ENCODE assay signal across 1 cellular context in the genomic region with DNA sequence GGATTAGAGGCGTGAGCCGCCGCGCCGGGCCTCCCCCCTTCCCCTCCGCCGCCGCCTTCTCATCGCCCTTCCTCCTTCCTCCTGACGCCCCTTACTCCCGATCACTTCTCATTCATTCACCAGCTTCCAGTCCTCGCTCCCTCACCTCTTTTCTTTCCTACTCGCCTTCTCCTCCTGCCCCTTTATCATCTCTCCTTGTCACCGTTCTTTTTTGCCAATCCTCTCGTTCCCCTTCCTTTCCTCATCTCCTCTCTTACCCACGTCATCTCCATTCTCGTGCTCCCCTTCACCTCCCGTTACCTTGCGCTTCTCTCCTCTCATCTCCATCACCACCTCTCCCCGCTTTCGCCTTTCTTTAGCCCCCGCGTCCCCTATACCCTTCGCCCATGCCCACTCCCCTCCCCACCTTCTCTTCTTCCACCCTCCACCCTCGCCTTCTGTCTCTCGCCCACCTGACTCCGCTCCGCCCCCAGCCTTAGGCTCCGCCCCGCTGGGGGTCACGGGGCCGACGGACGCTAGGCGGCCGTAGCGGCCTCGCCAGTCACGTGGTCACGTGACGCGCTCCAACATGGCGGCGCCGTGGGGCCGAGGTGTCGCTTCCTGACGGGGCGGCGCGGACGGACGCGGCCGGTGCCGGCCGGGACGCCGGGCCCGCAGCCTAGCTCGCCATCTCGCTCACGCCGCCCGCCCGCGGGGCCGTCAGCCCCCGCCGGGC.
A peak's percentile ranks its signal among the peaks of the same experiment; 100 is the strongest.
TF ChIP-seq lines count a peak whose summit lies in the region.

A gene (plus strand): TSS at position 544 of the 715 bp plus-strand sequence. CDS start 179 bp downstream, outside the sequence.

TF ChIP-seq in K562, 482 proteins besides CTCF, POLR2A, EP300 and RAD21 (continued from another document and continues in another):
- TF ChIP-seq ZBTB7A (IDR thresholded peaks at IDR 0.05; ENCODE audit: borderline replicate concordance, control insufficient read depth, low read depth, low read length) (no peak; the same call in 1 of the 2 replicates), ZNF507 (tag; conservative IDR thresholded peaks at IDR 0.05) (no peak), SREBF2 (CRISPR knock-in tag; IDR thresholded peaks at IDR 0.05) (no peak), GTF2A2 (tag; IDR thresholded peaks at IDR 0.05) (no peak), MAFG (tag; conservative IDR thresholded peaks at IDR 0.05) (no peak), RNF2 (IDR thresholded peaks at IDR 0.05) (no peak), POLR3A (IDR thresholded peaks at IDR 0.05; ENCODE audit: borderline replicate concordance, extremely low read depth, insufficient read depth, insufficient read length) (no peak), SRSF3 (IDR thresholded peaks at IDR 0.05; ENCODE audit: insufficient read depth, low read length) (no peak), PCBP1 (IDR thresholded peaks at IDR 0.05; ENCODE audit: low read depth, low read length, poor library complexity, severe bottlenecking) (no peak), BHLHE40 (IDR thresholded peaks at IDR 0.05; ENCODE audit: low read length) (peak; percentile 98), HCFC1 (IDR thresholded peaks at IDR 0.05; ENCODE audit: low read depth, low read length) (peak; percentile 76), ZNF668 (CRISPR knock-in tag; IDR thresholded peaks at IDR 0.05) (no peak; the same call in 1 of the 2 replicates), ZNF253 (CRISPR knock-in tag; conservative IDR thresholded peaks at IDR 0.05) (no peak), ZNF431 (CRISPR knock-in tag; IDR thresholded peaks at IDR 0.05) (no peak), RBM17 (IDR thresholded peaks at IDR 0.05; ENCODE audit: borderline replicate concordance, low read depth, low read length) (no peak), CBX8 (IDR thresholded peaks at IDR 0.05; ENCODE audit: borderline replicate concordance, extremely low read depth, low read depth, low read length, poor library complexity, severe bottlenecking) (no peak), CREM (IDR thresholded peaks at IDR 0.05; ENCODE audit: low read depth) (peak; percentile 85), MTA3 (IDR thresholded peaks at IDR 0.05; ENCODE audit: borderline replicate concordance) (no peak), SIN3B (IDR thresholded peaks at IDR 0.05; ENCODE audit: low read depth) (peak; percentile 99), KAT7 (CRISPR knock-in tag; IDR thresholded peaks at IDR 0.05; ENCODE audit: borderline replicate concordance) (no peak; the same call in 1 of the 2 replicates), ZNF785 (CRISPR knock-in tag; IDR thresholded peaks at IDR 0.05) (no peak), YY1 (IDR thresholded peaks at IDR 0.05; ENCODE audit: borderline replicate concordance in 1 of 3, control insufficient read depth in 1 of 3, extremely low read depth in 1 of 3, insufficient read depth in 3 of 3, insufficient read length in 1 of 3, insufficient replicate concordance in 2 of 3, low read depth in 1 of 3, low read length in 2 of 3) (peak; percentile 92 to 98 (median 97)), RFX5 (IDR thresholded peaks at IDR 0.05; ENCODE audit: low read depth, low read length) (no peak), ZFX (CRISPR knock-in tag; IDR thresholded peaks at IDR 0.05) (no peak), SREBF1 (IDR thresholded peaks at IDR 0.05; ENCODE audit: borderline replicate concordance, low read depth, low read length) (no peak), NFATC3 (IDR thresholded peaks at IDR 0.05) (0 out of 2 replicates have a peak, but pooled peaks have one; percentile 31), MYC (IDR thresholded peaks at IDR 0.05; ENCODE audit: low read depth, low read length) (peak; percentile 87), MYC (CRISPR knock-in tag; IDR thresholded peaks at IDR 0.05; ENCODE audit: borderline replicate concordance, low read depth) (no peak), MAFK (IDR thresholded peaks at IDR 0.05; ENCODE audit: low read length) (no peak), BRCA1 (IDR thresholded peaks at IDR 0.05) (no peak), BRCA1 (CRISPR knock-in tag; IDR thresholded peaks at IDR 0.05) (no peak), CREBBP (IDR thresholded peaks at IDR 0.05; ENCODE audit: low read depth, low read length) (no peak), HNRNPL (IDR thresholded peaks at IDR 0.05; ENCODE audit: low read depth, low read length) (0 out of 2 replicates have a peak, but pooled peaks have one; percentile 25), NELFE (IDR thresholded peaks at IDR 0.05; ENCODE audit: insufficient read depth, insufficient read length) (no peak), MBD2 (IDR thresholded peaks at IDR 0.05; ENCODE audit: borderline replicate concordance, low read depth) (peak; percentile 47; the same call in 1 of the 2 replicates), PTTG1 (tag; IDR thresholded peaks at IDR 0.05; ENCODE audit: low read depth) (no peak), CTBP1 (IDR thresholded peaks at IDR 0.05; ENCODE audit: borderline replicate concordance) (peak; percentile 57; the same call in 1 of the 2 replicates), ILK (tag; IDR thresholded peaks at IDR 0.05; ENCODE audit: borderline replicate concordance, low read depth) (no peak), ZNF79 (CRISPR knock-in tag; IDR thresholded peaks at IDR 0.05; ENCODE audit: low read depth) (no peak), IFI16 (CRISPR knock-in tag; IDR thresholded peaks at IDR 0.05) (no peak), NFE2L1 (tag; IDR thresholded peaks at IDR 0.05; ENCODE audit: borderline replicate concordance, low read depth) (no peak)
- TF ChIP-seq, protein P1, sequence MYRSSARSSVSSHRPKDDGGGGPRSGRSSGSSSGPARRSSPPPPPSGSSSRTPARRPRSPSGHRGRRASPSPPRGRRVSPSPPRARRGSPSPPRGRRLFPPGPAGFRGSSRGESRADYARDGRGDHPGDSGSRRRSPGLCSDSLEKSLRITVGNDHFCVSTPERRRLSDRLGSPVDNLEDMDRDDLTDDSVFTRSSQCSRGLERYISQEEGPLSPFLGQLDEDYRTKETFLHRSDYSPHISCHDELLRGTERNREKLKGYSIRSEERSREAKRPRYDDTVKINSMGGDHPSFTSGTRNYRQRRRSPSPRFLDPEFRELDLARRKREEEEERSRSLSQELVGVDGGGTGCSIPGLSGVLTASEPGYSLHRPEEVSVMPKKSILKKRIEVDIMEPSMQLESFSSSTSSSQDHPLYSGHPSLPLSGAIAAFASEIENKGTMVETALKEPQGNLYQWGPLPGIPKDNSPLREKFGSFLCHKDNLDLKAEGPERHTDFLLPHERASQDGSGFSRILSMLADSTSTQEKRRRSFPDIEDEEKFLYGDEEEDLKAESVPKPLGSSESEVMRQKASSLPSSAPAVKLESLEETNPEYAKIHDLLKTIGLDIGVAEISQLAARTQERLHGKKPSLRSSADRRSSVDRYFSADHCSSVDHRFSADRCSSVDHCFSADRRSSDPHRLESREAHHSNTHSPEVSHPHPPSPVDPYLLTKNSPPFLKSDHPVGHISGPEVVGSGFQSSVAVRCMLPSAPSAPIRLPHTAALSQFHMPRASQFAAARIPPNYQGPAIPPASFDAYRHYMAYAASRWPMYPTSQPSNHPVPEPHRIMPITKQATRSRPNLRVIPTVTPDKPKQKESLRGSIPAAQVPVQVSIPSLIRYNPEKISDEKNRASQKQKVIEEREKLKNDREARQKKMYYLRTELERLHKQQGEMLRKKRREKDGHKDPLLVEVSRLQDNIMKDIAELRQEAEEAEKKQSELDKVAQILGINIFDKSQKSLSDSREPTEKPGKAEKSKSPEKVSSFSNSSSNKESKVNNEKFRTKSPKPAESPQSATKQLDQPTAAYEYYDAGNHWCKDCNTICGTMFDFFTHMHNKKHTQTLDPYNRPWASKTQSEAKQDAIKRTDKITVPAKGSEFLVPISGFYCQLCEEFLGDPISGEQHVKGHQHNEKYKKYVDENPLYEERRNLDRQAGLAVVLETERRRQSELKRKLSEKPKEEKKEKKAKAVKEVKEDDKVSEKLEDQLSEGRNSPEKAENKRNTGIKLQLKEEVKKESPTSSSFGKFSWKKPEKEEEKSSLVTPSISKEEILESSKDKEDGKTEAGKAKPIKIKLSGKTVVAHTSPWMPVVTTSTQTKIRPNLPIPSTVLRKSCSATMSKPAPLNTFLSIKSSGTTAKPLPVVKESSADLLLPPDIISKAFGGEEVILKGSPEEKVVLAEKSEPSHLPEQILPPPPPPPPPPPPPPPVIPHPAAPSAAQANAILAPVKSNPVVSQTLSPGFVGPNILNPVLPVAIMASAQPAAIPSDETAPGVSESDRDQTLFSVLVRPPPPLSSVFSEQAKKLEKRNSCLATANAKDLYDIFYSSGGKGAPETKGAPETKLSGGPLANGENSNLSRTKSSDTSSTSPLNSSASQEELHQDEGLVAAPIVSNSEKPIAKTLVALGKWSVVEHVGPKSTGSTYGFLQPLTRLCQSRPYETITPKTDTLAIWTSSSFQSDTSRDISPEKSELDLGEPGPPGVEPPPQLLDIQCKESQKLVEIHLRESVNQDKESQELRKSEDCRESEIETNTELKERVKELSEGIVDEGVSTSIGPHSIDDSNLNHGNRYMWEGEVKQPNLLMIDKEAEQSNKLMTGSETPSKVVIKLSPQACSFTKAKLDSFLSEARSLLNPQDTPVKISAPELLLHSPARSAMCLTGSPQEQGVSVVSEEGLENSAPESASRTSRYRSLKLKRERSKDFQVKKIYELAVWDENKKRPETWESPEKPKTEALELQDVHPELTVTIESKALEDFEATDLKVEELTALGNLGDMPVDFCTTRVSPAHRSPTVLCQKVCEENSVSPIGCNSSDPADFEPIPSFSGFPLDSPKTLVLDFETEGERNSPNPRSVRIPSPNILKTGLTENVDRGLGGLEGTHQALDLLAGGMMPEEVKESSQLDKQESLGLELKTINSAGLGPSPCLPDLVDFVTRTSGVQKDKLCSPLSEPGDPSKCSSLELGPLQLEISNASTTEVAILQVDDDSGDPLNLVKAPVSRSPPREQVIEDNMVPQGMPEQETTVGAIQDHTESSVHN (IDR thresholded peaks at IDR 0.05; ENCODE audit: borderline replicate concordance in 1 of 2, low read depth in 1 of 2): peak in 1 of 2 experiments; percentile 29; a peak in 1 of 4 replicates
- TF ChIP-seq, protein P2, sequence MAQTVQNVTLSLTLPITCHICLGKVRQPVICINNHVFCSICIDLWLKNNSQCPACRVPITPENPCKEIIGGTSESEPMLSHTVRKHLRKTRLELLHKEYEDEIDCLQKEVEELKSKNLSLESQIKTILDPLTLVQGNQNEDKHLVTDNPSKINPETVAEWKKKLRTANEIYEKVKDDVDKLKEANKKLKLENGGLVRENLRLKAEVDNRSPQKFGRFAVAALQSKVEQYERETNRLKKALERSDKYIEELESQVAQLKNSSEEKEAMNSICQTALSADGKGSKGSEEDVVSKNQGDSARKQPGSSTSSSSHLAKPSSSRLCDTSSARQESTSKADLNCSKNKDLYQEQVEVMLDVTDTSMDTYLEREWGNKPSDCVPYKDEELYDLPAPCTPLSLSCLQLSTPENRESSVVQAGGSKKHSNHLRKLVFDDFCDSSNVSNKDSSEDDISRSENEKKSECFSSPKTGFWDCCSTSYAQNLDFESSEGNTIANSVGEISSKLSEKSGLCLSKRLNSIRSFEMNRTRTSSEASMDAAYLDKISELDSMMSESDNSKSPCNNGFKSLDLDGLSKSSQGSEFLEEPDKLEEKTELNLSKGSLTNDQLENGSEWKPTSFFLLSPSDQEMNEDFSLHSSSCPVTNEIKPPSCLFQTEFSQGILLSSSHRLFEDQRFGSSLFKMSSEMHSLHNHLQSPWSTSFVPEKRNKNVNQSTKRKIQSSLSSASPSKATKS (CRISPR knock-in tag; IDR thresholded peaks at IDR 0.05): no peak
- TF ChIP-seq, protein P3, sequence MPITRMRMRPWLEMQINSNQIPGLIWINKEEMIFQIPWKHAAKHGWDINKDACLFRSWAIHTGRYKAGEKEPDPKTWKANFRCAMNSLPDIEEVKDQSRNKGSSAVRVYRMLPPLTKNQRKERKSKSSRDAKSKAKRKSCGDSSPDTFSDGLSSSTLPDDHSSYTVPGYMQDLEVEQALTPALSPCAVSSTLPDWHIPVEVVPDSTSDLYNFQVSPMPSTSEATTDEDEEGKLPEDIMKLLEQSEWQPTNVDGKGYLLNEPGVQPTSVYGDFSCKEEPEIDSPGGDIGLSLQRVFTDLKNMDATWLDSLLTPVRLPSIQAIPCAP (CRISPR knock-in tag; IDR thresholded peaks at IDR 0.05; ENCODE audit: borderline replicate concordance): no peak
- TF ChIP-seq, protein P4, sequence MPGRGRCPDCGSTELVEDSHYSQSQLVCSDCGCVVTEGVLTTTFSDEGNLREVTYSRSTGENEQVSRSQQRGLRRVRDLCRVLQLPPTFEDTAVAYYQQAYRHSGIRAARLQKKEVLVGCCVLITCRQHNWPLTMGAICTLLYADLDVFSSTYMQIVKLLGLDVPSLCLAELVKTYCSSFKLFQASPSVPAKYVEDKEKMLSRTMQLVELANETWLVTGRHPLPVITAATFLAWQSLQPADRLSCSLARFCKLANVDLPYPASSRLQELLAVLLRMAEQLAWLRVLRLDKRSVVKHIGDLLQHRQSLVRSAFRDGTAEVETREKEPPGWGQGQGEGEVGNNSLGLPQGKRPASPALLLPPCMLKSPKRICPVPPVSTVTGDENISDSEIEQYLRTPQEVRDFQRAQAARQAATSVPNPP (IDR thresholded peaks at IDR 0.05; ENCODE audit: borderline replicate concordance, insufficient read depth, insufficient read length): no peak
- TF ChIP-seq, protein P5, sequence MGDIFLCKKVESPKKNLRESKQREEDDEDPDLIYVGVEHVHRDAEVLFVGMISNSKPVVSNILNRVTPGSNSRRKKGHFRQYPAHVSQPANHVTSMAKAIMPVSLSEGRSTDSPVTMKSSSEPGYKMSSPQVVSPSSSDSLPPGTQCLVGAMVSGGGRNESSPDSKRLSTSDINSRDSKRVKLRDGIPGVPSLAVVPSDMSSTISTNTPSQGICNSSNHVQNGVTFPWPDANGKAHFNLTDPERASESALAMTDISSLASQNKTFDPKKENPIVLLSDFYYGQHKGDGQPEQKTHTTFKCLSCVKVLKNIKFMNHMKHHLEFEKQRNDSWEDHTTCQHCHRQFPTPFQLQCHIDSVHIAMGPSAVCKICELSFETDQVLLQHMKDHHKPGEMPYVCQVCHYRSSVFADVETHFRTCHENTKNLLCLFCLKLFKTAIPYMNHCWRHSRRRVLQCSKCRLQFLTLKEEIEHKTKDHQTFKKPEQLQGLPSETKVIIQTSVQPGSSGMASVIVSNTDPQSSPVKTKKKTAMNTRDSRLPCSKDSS (IDR thresholded peaks at IDR 0.05; ENCODE audit: low read depth, partially characterized antibody): no peak
- TF ChIP-seq, protein P6, sequence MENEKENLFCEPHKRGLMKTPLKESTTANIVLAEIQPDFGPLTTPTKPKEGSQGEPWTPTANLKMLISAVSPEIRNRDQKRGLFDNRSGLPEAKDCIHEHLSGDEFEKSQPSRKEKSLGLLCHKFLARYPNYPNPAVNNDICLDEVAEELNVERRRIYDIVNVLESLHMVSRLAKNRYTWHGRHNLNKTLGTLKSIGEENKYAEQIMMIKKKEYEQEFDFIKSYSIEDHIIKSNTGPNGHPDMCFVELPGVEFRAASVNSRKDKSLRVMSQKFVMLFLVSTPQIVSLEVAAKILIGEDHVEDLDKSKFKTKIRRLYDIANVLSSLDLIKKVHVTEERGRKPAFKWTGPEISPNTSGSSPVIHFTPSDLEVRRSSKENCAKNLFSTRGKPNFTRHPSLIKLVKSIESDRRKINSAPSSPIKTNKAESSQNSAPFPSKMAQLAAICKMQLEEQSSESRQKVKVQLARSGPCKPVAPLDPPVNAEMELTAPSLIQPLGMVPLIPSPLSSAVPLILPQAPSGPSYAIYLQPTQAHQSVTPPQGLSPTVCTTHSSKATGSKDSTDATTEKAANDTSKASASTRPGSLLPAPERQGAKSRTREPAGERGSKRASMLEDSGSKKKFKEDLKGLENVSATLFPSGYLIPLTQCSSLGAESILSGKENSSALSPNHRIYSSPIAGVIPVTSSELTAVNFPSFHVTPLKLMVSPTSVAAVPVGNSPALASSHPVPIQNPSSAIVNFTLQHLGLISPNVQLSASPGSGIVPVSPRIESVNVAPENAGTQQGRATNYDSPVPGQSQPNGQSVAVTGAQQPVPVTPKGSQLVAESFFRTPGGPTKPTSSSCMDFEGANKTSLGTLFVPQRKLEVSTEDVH (IDR thresholded peaks at IDR 0.05; ENCODE audit: low read depth, partially characterized antibody): peak; percentile 57
